Comparison of ENCODE assay signal across 21 cellular contexts in the genomic region with DNA sequence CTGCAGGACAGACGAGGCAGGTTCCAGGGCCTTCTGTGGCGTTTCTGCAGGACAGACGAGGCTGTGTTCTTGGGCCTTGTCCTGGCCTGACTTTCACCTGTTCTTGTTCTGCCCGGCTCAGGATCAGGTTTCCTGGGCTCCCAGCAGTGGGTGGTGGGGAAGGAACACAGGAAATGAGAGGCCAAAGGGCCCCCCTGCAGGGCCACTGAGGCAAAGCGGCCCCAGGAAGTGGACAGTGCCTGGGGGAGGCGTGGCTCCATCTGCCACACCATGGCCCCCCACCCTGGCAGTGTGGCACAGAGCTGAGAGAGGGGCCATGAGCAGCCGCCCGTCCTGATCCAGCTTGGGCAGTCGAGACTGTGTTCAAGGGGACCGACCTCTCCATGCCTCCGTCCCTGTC. TPM values are rescaled to one million over a fixed set of nuclear protein-coding genes. Genes with fewer than 3 reads are reported as not detected.
DNase-seq lines count a peak whose midpoint lies in the region; ATAC-seq, FAIRE-seq and TF ChIP-seq lines count a peak whose summit lies in the region.
"Had no signal": no experiment of that assay in that cellular context is flagged by ENCODE, and none has a peak within 500 bp of the region (broad histone marks: within the 10 kb centered on the region; RNA-seq: fewer than 3 reads in every experiment).

No MANE protein-coding gene starts in this region.

- H3K27me3 Mint-ChIP-seq in activated naive CD4-positive, alpha-beta T cell treated with anti-CD3 and anti-CD28 coated beads for 36 hours (ENCODE audit: low read depth): no peaks in the 10 kb centered on the region
- H3K27me3 Mint-ChIP-seq: CD4-positive, alpha-beta memory T cell had no signal

- no peak overlapping the region for H3K23ac ChIP-seq in neuronal stem cell (ENCODE audit: low read depth, low read length, poor library complexity)

- no peak overlapping the region for H3K27ac Mint-ChIP-seq in activated naive CD4-positive, alpha-beta T cell treated with anti-CD3 and anti-CD28 coated beads for 36 hours
- H3K27ac Mint-ChIP-seq: HFFc6 had no signal

- intact Hi-C loops in HepG2 (cut with micrococcal nuclease; ENCODE audit: unreplicated experiment): no loop called here
- intact Hi-C loops in right lobe of liver (cut with DNase I): no loop called here
- intact Hi-C loops in mucosa of descending colon (cut with DNase I, micrococcal nuclease): no loop called here
- intact Hi-C loops in activated naive CD4-positive, alpha-beta T cell treated with anti-CD3 and anti-CD28 coated beads for 36 hours (cut with micrococcal nuclease): no loop called here

- no peak overlapping the region for H3K4ac ChIP-seq in neuronal stem cell (ENCODE audit: low read length)

- TF ChIP-seq RAD21 in HepG2 (CRISPR knock-in tag; IDR thresholded peaks at IDR 0.05): no peak

- no peak overlapping the region for H3K18ac ChIP-seq in neuronal stem cell (ENCODE audit: low read length)

- H3K79me2 ChIP-seq in HepG2 (ENCODE audit: insufficient read depth, low read length): no peaks in the 10 kb centered on the region

- H3K4me1 Mint-ChIP-seq in activated naive CD4-positive, alpha-beta T cell treated with anti-CD3 and anti-CD28 coated beads for 36 hours (ENCODE audit: low read depth): peaks cover 12% of the 10 kb centered on the region

- no peaks in the 10 kb centered on the region for H3K9me3 Mint-ChIP-seq in activated naive CD4-positive, alpha-beta T cell treated with anti-CD3 and anti-CD28 coated beads for 36 hours
- H3K9me3 Mint-ChIP-seq: CD4-positive, alpha-beta memory T cell; HFFc6 had no signal

- TF ChIP-seq EP300 in HepG2 (IDR thresholded peaks at IDR 0.05; ENCODE audit: low read depth in 2 of 2, low read length in 2 of 2) (no peak), HepG2 (CRISPR knock-in tag; IDR thresholded peaks at IDR 0.05; ENCODE audit: borderline replicate concordance) (no peak)

- TF ChIP-seq POLR2A in HepG2 (IDR thresholded peaks at IDR 0.05; ENCODE audit: insufficient read depth in 1 of 2, low read depth in 2 of 2, low read length in 2 of 2) (no peak), right lobe of liver (IDR thresholded peaks at IDR 0.05) (no peak)

- H3K27me3 ChIP-seq in HepG2 (ENCODE audit: control insufficient read depth in 1 of 2, insufficient read depth in 2 of 2, low read length in 2 of 2) (no peaks in the 10 kb centered on the region), right lobe of liver (no peaks in the 10 kb centered on the region), H7 (ENCODE audit: control insufficient read depth, insufficient read depth, low read length) (no peaks in the 10 kb centered on the region), SJCRH30 (no peaks in the 10 kb centered on the region), neuronal stem cell (ENCODE audit: control insufficient read depth in 3 of 3, insufficient read depth in 3 of 3, low read depth in 1 of 3, low read length in 3 of 3) (no peaks in the 10 kb centered on the region)
- H3K27me3 ChIP-seq: BE2C had no signal

- H3K79me1 ChIP-seq in neuronal stem cell (ENCODE audit: low read depth, low read length): peaks cover 2% of the 10 kb centered on the region

- H3K9me3 ChIP-seq in HepG2 (ENCODE audit: low read length) (no peaks in the 10 kb centered on the region), right lobe of liver (no peaks in the 10 kb centered on the region), SJCRH30 (replicated peaks) (no peaks in the 10 kb centered on the region), neuronal stem cell (replicated peaks in 1 of 2; ENCODE audit: control insufficient read depth in 2 of 2, insufficient read depth in 1 of 2, low read depth in 1 of 2, low read length in 2 of 2) (no peaks in the 10 kb centered on the region), mucosa of descending colon (no peaks in the 10 kb centered on the region)
- H3K9me3 ChIP-seq: BE2C, Caco-2, HAP-1 had no signal

- H4K20me1 ChIP-seq in HepG2 (ENCODE audit: insufficient read depth, low read length): no peaks in the 10 kb centered on the region; the same call in 1 of the 2 replicates

- H4K91ac ChIP-seq in neuronal stem cell (ENCODE audit: low read depth, low read length, poor library complexity): no peak overlapping the region

- DNase-seq in HepG2 (ENCODE audit: low spot score): no peak
- no peak for DNase-seq in right lobe of liver
- peak; percentile 72 for DNase-seq in H7
- peak; percentile 40 to 59 for DNase-seq in SJCRH30
- DNase-seq in neuronal stem cell (ENCODE audit: low spot score): no peak
- DNase-seq in mucosa of descending colon: no peak
- DNase-seq in activated naive CD4-positive, alpha-beta T cell treated with anti-CD3 and anti-CD28 coated beads for 36 hours: no peak
- DNase-seq: BE2C; C1 segment of cervical spinal cord; Caco-2; CD4-positive, alpha-beta memory T cell; DMS153; DND-41; GM23248; HFFc6 had no signal

- H3K4me3 ChIP-seq in HepG2 (replicated peaks in 1 of 3; ENCODE audit: insufficient read depth in 1 of 3, low read depth in 2 of 3, low read length in 3 of 3) (no peak overlapping the region), right lobe of liver (no peak overlapping the region), H7 (ENCODE audit: insufficient read depth, low read depth, low read length) (no peak overlapping the region), SJCRH30 (no peak overlapping the region), neuronal stem cell (ENCODE audit: low read length in 2 of 2) (peak overlapping the region in 1 of 2 donors; percentile 3), mucosa of descending colon (no peak overlapping the region)
- H3K4me3 ChIP-seq: GM23248, HAP-1 had no signal

- FAIRE-seq in HepG2 (lab: Jason Lieb, UNC): no peak
- FAIRE-seq: A204.1, G401.6, GM12892 had no signal

- H2BK5ac ChIP-seq in neuronal stem cell (ENCODE audit: low read length): peak overlapping the region; percentile 24

- H3K27ac ChIP-seq in HepG2 (ENCODE audit: extremely low read length, insufficient read depth, low read length): no peak overlapping the region
- H3K27ac ChIP-seq in right lobe of liver: no peak overlapping the region
- no peak overlapping the region for H3K27ac ChIP-seq in SJCRH30
- H3K27ac ChIP-seq in neuronal stem cell (replicated peaks; ENCODE audit: low read length): no peak overlapping the region
- H3K27ac ChIP-seq: 22Rv1, GM23248 had no signal

- H3K4me1 ChIP-seq in HepG2 (ENCODE audit: insufficient read depth, low read length): 0 out of 2 replicates have a peak, but pooled peaks cover 5% of the 10 kb centered on the region
- H3K4me1 ChIP-seq in right lobe of liver: peaks cover 0 to 6% (median 0%) of the 10 kb centered on the region in 4 donors
- peaks cover 13% of the 10 kb centered on the region for H3K4me1 ChIP-seq in SJCRH30
- H3K4me1 ChIP-seq in neuronal stem cell (ENCODE audit: control insufficient read depth in 2 of 2, insufficient read depth in 1 of 2, low read depth in 1 of 2, low read length in 2 of 2): no peaks in the 10 kb centered on the region
- peaks cover 20% of the 10 kb centered on the region for H3K4me1 ChIP-seq in mucosa of descending colon (ENCODE audit: low read depth)
- H3K4me1 ChIP-seq: HAP-1 had no signal

- no peak overlapping the region for H2BK120ac ChIP-seq in neuronal stem cell (ENCODE audit: low read depth, low read length)

- peak overlapping the region; percentile 71 for H3K14ac ChIP-seq in neuronal stem cell (ENCODE audit: low read length)

- in situ Hi-C loops in HepG2 (cut with HindIII; ENCODE audit: extremely low pct_ligation_motif_present, low pct_unique_long_range_greater_than_20kb): no loop called here

- H2AFZ ChIP-seq in HepG2 (ENCODE audit: low read length): no peak overlapping the region
- no peak overlapping the region for H2AFZ ChIP-seq in neuronal stem cell (ENCODE audit: low read length)
- H2AFZ ChIP-seq: GM23248 had no signal

- CTCF ChIA-PET in HepG2 (lab: Yijun Ruan, JAX; ENCODE audit: low intra/inter-chr PET ratio, low total read pairs): no interaction called here
- CTCF ChIA-PET in activated naive CD4-positive, alpha-beta T cell treated with anti-CD3 and anti-CD28 coated beads for 36 hours (lab: Charles Lee): no interaction called here

- H2BK12ac ChIP-seq in neuronal stem cell (ENCODE audit: low read length): no peak overlapping the region

- BruUV-seq in HepG2 (replicated peaks; lab: Mats Ljungman, UMichigan): no TSS peak

- no peak overlapping the region for H3K4me2 ChIP-seq in HepG2 (ENCODE audit: low read depth, low read length)
- H3K4me2 ChIP-seq in neuronal stem cell (ENCODE audit: insufficient read depth, low read length, poor library complexity, severe bottlenecking): no peak overlapping the region

- H4K8ac ChIP-seq in neuronal stem cell (ENCODE audit: low read depth, low read length): no peak overlapping the region

- no peaks in the 10 kb centered on the region for H3K36me3 Mint-ChIP-seq in activated naive CD4-positive, alpha-beta T cell treated with anti-CD3 and anti-CD28 coated beads for 36 hours (ENCODE audit: low read depth)
- H3K36me3 Mint-ChIP-seq: CD4-positive, alpha-beta memory T cell had no signal

- H3K9ac ChIP-seq in HepG2 (ENCODE audit: insufficient read depth, low read depth, low read length) (no peak overlapping the region), neuronal stem cell (ENCODE audit: low read depth, low read length, poor library complexity) (peak overlapping the region; percentile 50)
- H3K9ac ChIP-seq: GM23248 had no signal

- H3K4me3 Mint-ChIP-seq in activated naive CD4-positive, alpha-beta T cell treated with anti-CD3 and anti-CD28 coated beads for 36 hours: no peak overlapping the region
- H3K4me3 Mint-ChIP-seq: CD4-positive, alpha-beta memory T cell; HFFc6 had no signal

- TF ChIP-seq CTCF in HepG2 (CRISPR knock-in tag; IDR thresholded peaks at IDR 0.05) (no peak), right lobe of liver (IDR thresholded peaks at IDR 0.05) (no peak), mucosa of descending colon (IDR thresholded peaks at IDR 0.05) (no peak)

- H2BK15ac ChIP-seq in neuronal stem cell (ENCODE audit: low read length): no peak overlapping the region

- no peak for ATAC-seq in HepG2
- ATAC-seq in right lobe of liver: no peak
- ATAC-seq in GM18511 (IDR thresholded peaks at IDR 0.05; ENCODE audit: unreplicated experiment): no peak
- ATAC-seq in mucosa of descending colon: no peak

- WGBS in HepG2 (ENCODE audit: low lambda C conversion rate): 89% methylated on average over 6 of the region's 11 CpGs
- WGBS in right lobe of liver (ENCODE audit: insufficient coverage, low coverage, low lambda C conversion rate, missing lambda C conversion rate): 100% methylated on average over 1 of the region's 11 CpGs
- WGBS in neuronal stem cell (ENCODE audit: extremely low coverage in 2 of 2, insufficient read length in 2 of 2, insufficient replicate concordance in 1 of 2), 2 donors: no CpG with 5 or more reads among the region's 11 CpGs

- POLR2A ChIA-PET in HepG2 (lab: Yijun Ruan, JAX): interaction anchor here (0.9 kb wide), 1 partner anchor 24 kb away, joined by 3 read pairs; a partner anchor contains a TSS

- H3K36me3 ChIP-seq in HepG2 (replicated peaks in 1 of 2; ENCODE audit: control insufficient read depth in 1 of 2, insufficient read depth in 2 of 2, low read length in 2 of 2) (peaks cover 3 to 14% of the 10 kb centered on the region in 2 experiments; a peak in 3 of 5 replicates), right lobe of liver (no peaks in the 10 kb centered on the region), H7 (replicated peaks; ENCODE audit: control insufficient read depth, insufficient read depth, low read length) (no peaks in the 10 kb centered on the region), SJCRH30 (no peaks in the 10 kb centered on the region), neuronal stem cell (replicated peaks in 1 of 2; ENCODE audit: control insufficient read depth in 2 of 2, insufficient read depth in 2 of 2, low read length in 2 of 2) (peaks cover 0 to 25% of the 10 kb centered on the region in 2 donors), mucosa of descending colon (ENCODE audit: low read depth) (no peaks in the 10 kb centered on the region)
- H3K36me3 ChIP-seq: BE2C, HAP-1 had no signal

- H2AK5ac ChIP-seq in neuronal stem cell (ENCODE audit: low read depth, low read length): no peak overlapping the region

RNA-seq across cellular contexts. Expression of a gene that starts 20.7 kb away (rescaled TPM):
- total RNA-seq in HepG2 (2016; rRNA removed; fragmentation: Illumina TruSeq; extraction: Trizol): 7.6 and 13.3 TPM in 2 replicates
- 7.4 and 7.6 TPM in 2 replicates for total RNA-seq in HepG2 (2016; cell fraction: cytosol; rRNA removed; fragmentation: Illumina TruSeq; extraction: Trizol; ENCODE audit: low read depth)
- 6.9 and 15.0 TPM in 2 replicates for total RNA-seq in HepG2 (2016; cell fraction: insoluble cytoplasmic fraction; rRNA removed; fragmentation: Illumina TruSeq; extraction: Trizol)
- 13.7 and 13.8 TPM in 2 replicates for total RNA-seq in HepG2 (2016; cell fraction: membrane; rRNA removed; fragmentation: Illumina TruSeq; extraction: Trizol)
- 16.9 and 26.9 TPM in 2 replicates for total RNA-seq in HepG2 (2016; cell fraction: nucleus; rRNA removed; fragmentation: Illumina TruSeq; extraction: Trizol)
- 37.5 and 55.7 TPM in 2 replicates for polyA plus RNA-seq in HepG2 (2011; rRNA removed)
- 29.8 and 35.9 TPM in 2 replicates for polyA plus RNA-seq in HepG2 (2011; cell fraction: cytosol; rRNA removed)
- 186 and 193 TPM in 2 replicates for polyA plus RNA-seq in HepG2 (2011; cell fraction: nucleus; rRNA removed)
- polyA plus RNA-seq in HepG2 (2012): 30.1 and 41.7 TPM in 2 replicates
- 5.5 and 5.7 TPM in 2 replicates for polyA plus RNA-seq in HepG2 (2016; cell fraction: cytosol; fragmentation: Illumina TruSeq; extraction: Trizol; ENCODE audit: low read depth)
- 9.8 and 12.7 TPM in 2 replicates for polyA plus RNA-seq in HepG2 (2016; cell fraction: insoluble cytoplasmic fraction; fragmentation: Illumina TruSeq; extraction: Trizol; ENCODE audit: low read depth)
- polyA plus RNA-seq in HepG2 (2016; cell fraction: membrane; fragmentation: Illumina TruSeq; extraction: Trizol; ENCODE audit: low read depth): 11.2 and 11.5 TPM in 2 replicates
- polyA plus RNA-seq in HepG2 (2016; cell fraction: nucleus; fragmentation: Illumina TruSeq; extraction: Trizol; ENCODE audit: insufficient read depth, low read depth): 72.0 and 77.2 TPM in 2 replicates
- 39.8 and 51.7 TPM in 2 replicates for polyA minus RNA-seq in HepG2 (2011; rRNA and poly(A)+ RNA removed; ENCODE audit: low replicate concordance)
- polyA minus RNA-seq in HepG2 (2011; cell fraction: cytosol; rRNA and poly(A)+ RNA removed): 21.2 and 22.1 TPM in 2 replicates
- 47.1 and 54.0 TPM in 2 replicates for polyA minus RNA-seq in HepG2 (2011; cell fraction: nucleus; rRNA and poly(A)+ RNA removed)
- total RNA-seq in right lobe of liver: 1 to 10 TPM; 4.8 to 7.8 (median 6.1) TPM
- total RNA-seq in H7 (2014; rRNA removed; shearing (Covaris generic)): 8.2 and 9.6 TPM in 2 replicates
- 1.5 and 2.7 TPM in 2 replicates for total RNA-seq in SJCRH30 (2014; rRNA removed; shearing (Covaris generic))
- 7.0 TPM for polyA plus RNA-seq in neuronal stem cell (2013, experiment 1 of 2)
- 7.0 TPM for polyA plus RNA-seq in neuronal stem cell (2013, experiment 2 of 2)
- total RNA-seq in mucosa of descending colon: 100 to 1,000 TPM in 1 of 3 donors, 10 to 100 TPM in 2; 52.5 to 118 (median 84.2) TPM
- total RNA-seq in activated naive CD4-positive, alpha-beta T cell treated with anti-CD3 and anti-CD28 coated beads for 36 hours: under 1 TPM; 0.26 to 0.44 TPM

RNA-seq across cellular contexts. Expression of a gene that starts 24.4 kb away (rescaled TPM):
- 98.4 and 138 TPM in 2 replicates for total RNA-seq in HepG2 (2016; rRNA removed; fragmentation: Illumina TruSeq; extraction: Trizol)
- total RNA-seq in HepG2 (2016; cell fraction: cytosol; rRNA removed; fragmentation: Illumina TruSeq; extraction: Trizol; ENCODE audit: low read depth): 70.6 and 87.2 TPM in 2 replicates
- 75.7 and 144 TPM in 2 replicates for total RNA-seq in HepG2 (2016; cell fraction: insoluble cytoplasmic fraction; rRNA removed; fragmentation: Illumina TruSeq; extraction: Trizol)
- total RNA-seq in HepG2 (2016; cell fraction: membrane; rRNA removed; fragmentation: Illumina TruSeq; extraction: Trizol): 50.6 and 58.6 TPM in 2 replicates
- total RNA-seq in HepG2 (2016; cell fraction: nucleus; rRNA removed; fragmentation: Illumina TruSeq; extraction: Trizol): 110 and 124 TPM in 2 replicates
- 206 and 274 TPM in 2 replicates for polyA plus RNA-seq in HepG2 (2011; rRNA removed)
- 65.2 and 80.6 TPM in 2 replicates for polyA plus RNA-seq in HepG2 (2011; cell fraction: cytosol; rRNA removed)
- polyA plus RNA-seq in HepG2 (2011; cell fraction: nucleus; rRNA removed): 1,625 and 1,754 TPM in 2 replicates
- polyA plus RNA-seq in HepG2 (2012): 188 and 209 TPM in 2 replicates
- 17.8 and 22.1 TPM in 2 replicates for polyA plus RNA-seq in HepG2 (2016; cell fraction: cytosol; fragmentation: Illumina TruSeq; extraction: Trizol; ENCODE audit: low read depth)
- 69.5 and 77.6 TPM in 2 replicates for polyA plus RNA-seq in HepG2 (2016; cell fraction: insoluble cytoplasmic fraction; fragmentation: Illumina TruSeq; extraction: Trizol; ENCODE audit: low read depth)
- 24.7 and 32.6 TPM in 2 replicates for polyA plus RNA-seq in HepG2 (2016; cell fraction: membrane; fragmentation: Illumina TruSeq; extraction: Trizol; ENCODE audit: low read depth)
- polyA plus RNA-seq in HepG2 (2016; cell fraction: nucleus; fragmentation: Illumina TruSeq; extraction: Trizol; ENCODE audit: insufficient read depth, low read depth): 312 and 330 TPM in 2 replicates
- 107 and 121 TPM in 2 replicates for polyA minus RNA-seq in HepG2 (2011; rRNA and poly(A)+ RNA removed; ENCODE audit: low replicate concordance)
- polyA minus RNA-seq in HepG2 (2011; cell fraction: cytosol; rRNA and poly(A)+ RNA removed): 35.2 and 43.3 TPM in 2 replicates
- 166 and 179 TPM in 2 replicates for polyA minus RNA-seq in HepG2 (2011; cell fraction: nucleus; rRNA and poly(A)+ RNA removed)
- total RNA-seq in right lobe of liver: 10 to 100 TPM; 66.6 to 91.6 (median 77.9) TPM
- total RNA-seq in H7 (2014; rRNA removed; shearing (Covaris generic)): 70.5 and 71.8 TPM in 2 replicates
- total RNA-seq in SJCRH30 (2014; rRNA removed; shearing (Covaris generic)): 60.0 and 65.9 TPM in 2 replicates
- 136 TPM for polyA plus RNA-seq in neuronal stem cell (2013, experiment 1 of 2)
- 136 TPM for polyA plus RNA-seq in neuronal stem cell (2013, experiment 2 of 2)
- total RNA-seq in mucosa of descending colon: 100 to 1,000 TPM; 179 to 217 (median 212) TPM
- 100 to 1,000 TPM; 108 to 109 TPM for total RNA-seq in activated naive CD4-positive, alpha-beta T cell treated with anti-CD3 and anti-CD28 coated beads for 36 hours

RNA-seq across cellular contexts. Expression of a gene that starts 32.5 kb away (rescaled TPM):
- total RNA-seq in HepG2 (2016; rRNA removed; fragmentation: Illumina TruSeq; extraction: Trizol) (45.7 and 106 TPM in 2 replicates), right lobe of liver (10 to 100 TPM in 1 of 6 experiments, 1 to 10 TPM in 5; 4.5 to 12.7 (median 8.3) TPM), mucosa of descending colon (10 to 100 TPM; 13.1 to 27.7 (median 16.3) TPM)
- 46.6 and 48.3 TPM in 2 replicates for total RNA-seq in HepG2 (2016; cell fraction: cytosol; rRNA removed; fragmentation: Illumina TruSeq; extraction: Trizol; ENCODE audit: low read depth)
- total RNA-seq in HepG2 (2016; cell fraction: insoluble cytoplasmic fraction; rRNA removed; fragmentation: Illumina TruSeq; extraction: Trizol): 43.7 and 101 TPM in 2 replicates
- total RNA-seq in HepG2 (2016; cell fraction: membrane; rRNA removed; fragmentation: Illumina TruSeq; extraction: Trizol): 27.1 and 30.3 TPM in 2 replicates
- total RNA-seq in HepG2 (2016; cell fraction: nucleus; rRNA removed; fragmentation: Illumina TruSeq; extraction: Trizol): 179 and 193 TPM in 2 replicates
- 77.9 and 88.0 TPM in 2 replicates for polyA plus RNA-seq in HepG2 (2011; rRNA removed)
- 20.9 and 33.5 TPM in 2 replicates for polyA plus RNA-seq in HepG2 (2011; cell fraction: cytosol; rRNA removed)
- 552 and 945 TPM in 2 replicates for polyA plus RNA-seq in HepG2 (2011; cell fraction: nucleus; rRNA removed)
- polyA plus RNA-seq in HepG2 (2012): 51.2 and 57.6 TPM in 2 replicates
- polyA plus RNA-seq in HepG2 (2016; cell fraction: cytosol; fragmentation: Illumina TruSeq; extraction: Trizol; ENCODE audit: low read depth): 6.7 and 7.8 TPM in 2 replicates
- polyA plus RNA-seq in HepG2 (2016; cell fraction: insoluble cytoplasmic fraction; fragmentation: Illumina TruSeq; extraction: Trizol; ENCODE audit: low read depth): 40.2 and 46.3 TPM in 2 replicates
- polyA plus RNA-seq in HepG2 (2016; cell fraction: membrane; fragmentation: Illumina TruSeq; extraction: Trizol; ENCODE audit: low read depth): 13.5 and 16.8 TPM in 2 replicates
- 471 and 532 TPM in 2 replicates for polyA plus RNA-seq in HepG2 (2016; cell fraction: nucleus; fragmentation: Illumina TruSeq; extraction: Trizol; ENCODE audit: insufficient read depth, low read depth)
- polyA minus RNA-seq in HepG2 (2011; rRNA and poly(A)+ RNA removed; ENCODE audit: low replicate concordance): 118 and 216 TPM in 2 replicates
- 14.8 and 19.6 TPM in 2 replicates for polyA minus RNA-seq in HepG2 (2011; cell fraction: cytosol; rRNA and poly(A)+ RNA removed)
- 151 and 196 TPM in 2 replicates for polyA minus RNA-seq in HepG2 (2011; cell fraction: nucleus; rRNA and poly(A)+ RNA removed)
- total RNA-seq in H7 (2014; rRNA removed; shearing (Covaris generic)): 51.9 and 52.0 TPM in 2 replicates
- 46.1 and 60.2 TPM in 2 replicates for total RNA-seq in SJCRH30 (2014; rRNA removed; shearing (Covaris generic))
- 18.4 TPM for polyA plus RNA-seq in neuronal stem cell (2013, experiment 1 of 2)
- 21.0 TPM for polyA plus RNA-seq in neuronal stem cell (2013, experiment 2 of 2)
- 10 to 100 TPM; 85.5 to 96.7 TPM for total RNA-seq in activated naive CD4-positive, alpha-beta T cell treated with anti-CD3 and anti-CD28 coated beads for 36 hours

Comparison
In these comparisons a context has a peak if more than half of its experiments do, and no peak if none do; other contexts are left out.
1. DNase-seq: peak in H7 (single experiment) and SJCRH30 (2 of 2); none in HepG2 (single experiment), right lobe of liver (0 of 3), neuronal stem cell (single experiment), mucosa of descending colon (0 of 3) and activated naive CD4-positive, alpha-beta T cell treated with anti-CD3 and anti-CD28 coated beads for 36 hours (single experiment).